Comparison of ENCODE assay signal across 20 cellular contexts in genomic region chr12:20410746-20411145, GRCh38. TPM values are rescaled to one million over a fixed set of nuclear protein-coding genes. Genes with fewer than 3 reads are reported as not detected.
"Had no signal": no experiment of that assay in that cellular context is flagged by ENCODE, and none has a peak within 500 bp of the region (broad histone marks: within the 10 kb centered on the region; RNA-seq: fewer than 3 reads in every experiment).

No MANE protein-coding gene starts in this region.

- H3K36me3 Mint-ChIP-seq: activated CD4-positive, alpha-beta memory T cell treated with anti-CD3 and anti-CD28 coated beads for 36 hours; activated CD8-positive, alpha-beta memory T cell treated with anti-CD3 and anti-CD28 coated beads, Interleukin-2, amount 10 ng/mL, durations not matched to agents 7 days and 5 days; naive thymus-derived CD8-positive, alpha-beta T cell had no signal

- H3K27ac Mint-ChIP-seq: activated CD4-positive, alpha-beta memory T cell treated with anti-CD3 and anti-CD28 coated beads for 36 hours; activated CD4-positive, alpha-beta T cell treated with anti-CD3 and anti-CD28 coated beads for 36 hours; activated CD8-positive, alpha-beta memory T cell treated with anti-CD3 and anti-CD28 coated beads, Interleukin-2, amount 10 ng/mL, durations not matched to agents 7 days and 5 days; naive thymus-derived CD8-positive, alpha-beta T cell had no signal

- FAIRE-seq: kidney, urothelium cell line had no signal

- H3K9ac ChIP-seq: parathyroid adenoma had no signal

- H3K36me3 ChIP-seq: adrenal gland, neutrophil, thoracic aorta, WERI-Rb-1 had no signal

- H3K4me3 ChIP-seq: adrenal gland, dorsolateral prefrontal cortex, thoracic aorta had no signal

- H3K9me3 ChIP-seq: adrenal gland, neutrophil, thoracic aorta had no signal

- H3K79me2 ChIP-seq: parathyroid adenoma had no signal

- H3K27ac ChIP-seq: adrenal gland, dorsolateral prefrontal cortex, neutrophil, parathyroid adenoma, thoracic aorta, WERI-Rb-1 had no signal

- H3K4me1 ChIP-seq: adrenal gland, parathyroid adenoma had no signal

- DNase-seq: activated CD4-positive, alpha-beta memory T cell treated with anti-CD3 and anti-CD28 coated beads for 36 hours; activated CD4-positive, alpha-beta T cell treated with anti-CD3 and anti-CD28 coated beads for 36 hours; activated CD8-positive, alpha-beta memory T cell treated with anti-CD3 and anti-CD28 coated beads, Interleukin-2, amount 10 ng/mL, durations not matched to agents 7 days and 5 days; activated effector memory CD4-positive, alpha-beta T cell treated with Interleukin-2 at 50 U/mL for 16 hours; activated naive CD4-positive, alpha-beta T cell treated with anti-CD3 and anti-CD28 coated beads, Interleukin-2, amount 50 U/mL, for 16 hours; activated T-cell treated with anti-CD3 and anti-CD28 coated beads, Interleukin-2, amount 50 U/mL, for 1 hour; adrenal gland; dorsolateral prefrontal cortex; kidney; left ventricle myocardium superior; mesenchymal stem cell; naive thymus-derived CD8-positive, alpha-beta T cell; retina; stimulated activated CD4-positive, alpha-beta T cell treated with anti-CD3 and anti-CD28 coated beads, Interleukin-12 subunit alpha, Interleukin-12 subunit beta, amount 100 ng/mL, for 4 hours; stimulated activated CD4-positive, alpha-beta T cell treated with anti-CD3 and anti-CD28 coated beads, Interleukin-2, amount 100 ng/mL, for 24 hours; WERI-Rb-1 had no signal

- ATAC-seq: activated CD4-positive, alpha-beta T cell treated with anti-CD3 and anti-CD28 coated beads for 36 hours; activated CD8-positive, alpha-beta memory T cell treated with anti-CD3 and anti-CD28 coated beads, Interleukin-2, amount 10 ng/mL, durations not matched to agents 7 days and 5 days; left ventricle myocardium superior; naive thymus-derived CD8-positive, alpha-beta T cell had no signal

- H3K27me3 ChIP-seq: adrenal gland, neutrophil had no signal

- H2AFZ ChIP-seq: parathyroid adenoma had no signal

- H3K9me3 Mint-ChIP-seq: activated CD4-positive, alpha-beta memory T cell treated with anti-CD3 and anti-CD28 coated beads for 36 hours had no signal

RNA-seq across cellular contexts. Expression of gene PDE3A, which starts 42.4 kb away (rescaled TPM):
- total RNA-seq: activated CD4-positive, alpha-beta memory T cell treated with anti-CD3 and anti-CD28 coated beads for 36 hours; activated CD4-positive, alpha-beta T cell treated with anti-CD3 and anti-CD28 coated beads for 36 hours; activated CD8-positive, alpha-beta memory T cell treated with anti-CD3 and anti-CD28 coated beads, Interleukin-2, amount 10 ng/mL, durations not matched to agents 7 days and 5 days; naive thymus-derived CD8-positive, alpha-beta T cell had no signal
- polyA plus RNA-seq: naive thymus-derived CD8-positive, alpha-beta T cell had no signal
